Comparison of ENCODE assay signal across 8 cellular contexts in genomic region chr7:55963584-55964168, GRCh38. TPM values are rescaled to one million over a fixed set of nuclear protein-coding genes. Genes with fewer than 3 reads are reported as not detected.
DNase-seq lines count a peak whose midpoint lies in the region; ATAC-seq and TF ChIP-seq lines count a peak whose summit lies in the region.

No MANE protein-coding gene starts in this region.

- no peak overlapping the region for H2AK5ac ChIP-seq in neuronal stem cell (ENCODE audit: low read depth, low read length)

- H3K27ac ChIP-seq in C4-2B (peak overlapping the region; percentile 83), neuronal stem cell (replicated peaks; ENCODE audit: low read length) (no peak overlapping the region)

- H3K4me2 ChIP-seq in neuronal stem cell (ENCODE audit: insufficient read depth, low read length, poor library complexity, severe bottlenecking): no peak overlapping the region

- DNase-seq in NT2/D1 (ENCODE audit: low read depth, low spot score) (no peak), neuronal stem cell (ENCODE audit: low spot score) (no peak), posterior vena cava (ENCODE audit: low spot score) (no peak), UCSD-AML1 (lab: John Stamatoyannopoulos, UW; ENCODE audit: unreplicated experiment) (no peak)
- no peak for DNase-seq in effector memory CD8-positive, alpha-beta T cell

- H3K79me1 ChIP-seq in neuronal stem cell (ENCODE audit: low read depth, low read length): peaks cover 4% of the 10 kb centered on the region

- H3K4me1 ChIP-seq in NT2/D1 (ENCODE audit: insufficient read depth, insufficient read length): no peaks in the 10 kb centered on the region
- no peaks in the 10 kb centered on the region for H3K4me1 ChIP-seq in neuronal stem cell (ENCODE audit: control insufficient read depth in 2 of 2, insufficient read depth in 1 of 2, low read depth in 1 of 2, low read length in 2 of 2)

- H3K9me3 ChIP-seq in NT2/D1 (ENCODE audit: insufficient read depth, low read length) (no peaks in the 10 kb centered on the region), neuronal stem cell (replicated peaks in 1 of 2; ENCODE audit: control insufficient read depth in 2 of 2, insufficient read depth in 1 of 2, low read depth in 1 of 2, low read length in 2 of 2) (peaks cover 0 to 17% of the 10 kb centered on the region in 2 donors)

- H2BK5ac ChIP-seq in neuronal stem cell (ENCODE audit: low read length): no peak overlapping the region

- no peak overlapping the region for H2BK12ac ChIP-seq in neuronal stem cell (ENCODE audit: low read length)

- no peak for ATAC-seq in effector memory CD8-positive, alpha-beta T cell (replicated peaks)
- ATAC-seq in HG02763 (IDR thresholded peaks at IDR 0.05; ENCODE audit: unreplicated experiment): no peak
- ATAC-seq in GM21390 (IDR thresholded peaks at IDR 0.05; ENCODE audit: unreplicated experiment): no peak

- no peak overlapping the region for H2BK15ac ChIP-seq in neuronal stem cell (ENCODE audit: low read length)

- H3K18ac ChIP-seq in neuronal stem cell (ENCODE audit: low read length): no peak overlapping the region

- H3K27me3 ChIP-seq in NT2/D1 (ENCODE audit: insufficient read depth, insufficient read length): peaks cover 18% of the 10 kb centered on the region
- H3K27me3 ChIP-seq in neuronal stem cell (ENCODE audit: control insufficient read depth in 3 of 3, insufficient read depth in 3 of 3, low read depth in 1 of 3, low read length in 3 of 3): peaks cover 0 to 9% (median 0%) of the 10 kb centered on the region in 3 experiments

- H3K4me3 ChIP-seq in NT2/D1 (ENCODE audit: insufficient read length, low read depth): peak overlapping the region; percentile 11
- peak overlapping the region in 1 of 2 donors; percentile 21 for H3K4me3 ChIP-seq in neuronal stem cell (ENCODE audit: low read length in 2 of 2)

- no peaks in the 10 kb centered on the region for H3K9me3 Mint-ChIP-seq in effector memory CD8-positive, alpha-beta T cell

- peak overlapping the region; percentile 80 to 89 for H3K27ac Mint-ChIP-seq in effector memory CD8-positive, alpha-beta T cell

- H3K4ac ChIP-seq in neuronal stem cell (ENCODE audit: low read length): no peak overlapping the region

- no peaks in the 10 kb centered on the region for H3K27me3 Mint-ChIP-seq in effector memory CD8-positive, alpha-beta T cell

- peaks cover 7% of the 10 kb centered on the region for H3K36me3 Mint-ChIP-seq in effector memory CD8-positive, alpha-beta T cell (ENCODE audit: insufficient read depth)

- no peak overlapping the region for H3K23ac ChIP-seq in neuronal stem cell (ENCODE audit: low read depth, low read length, poor library complexity)

- H2AFZ ChIP-seq in neuronal stem cell (ENCODE audit: low read length): peak overlapping the region; percentile 86

- peaks cover 16% of the 10 kb centered on the region for H3K36me3 ChIP-seq in NT2/D1 (ENCODE audit: insufficient read depth, insufficient read length, low read length)
- peaks cover 0 to 25% of the 10 kb centered on the region in 2 donors for H3K36me3 ChIP-seq in neuronal stem cell (replicated peaks in 1 of 2; ENCODE audit: control insufficient read depth in 2 of 2, insufficient read depth in 2 of 2, low read length in 2 of 2)

- H3K9ac ChIP-seq in NT2/D1 (ENCODE audit: insufficient read length, low read depth): peak overlapping the region; percentile 74
- no peak overlapping the region for H3K9ac ChIP-seq in neuronal stem cell (ENCODE audit: low read depth, low read length, poor library complexity)

- no peak overlapping the region for H4K8ac ChIP-seq in neuronal stem cell (ENCODE audit: low read depth, low read length)

- no peak for TF ChIP-seq CTCF in C4-2B (conservative IDR thresholded peaks at IDR 0.05)

- H4K91ac ChIP-seq in neuronal stem cell (ENCODE audit: low read depth, low read length, poor library complexity): no peak overlapping the region

- peak overlapping the region; percentile 69 to 78 for H3K4me3 Mint-ChIP-seq in effector memory CD8-positive, alpha-beta T cell

- peaks cover 19 to 24% of the 10 kb centered on the region in 2 donors for H3K4me1 Mint-ChIP-seq in effector memory CD8-positive, alpha-beta T cell (ENCODE audit: low read depth in 2 of 2)

- no CpG with 5 or more reads among the region's 15 CpGs for WGBS in neuronal stem cell (ENCODE audit: extremely low coverage in 2 of 2, insufficient read length in 2 of 2, insufficient replicate concordance in 1 of 2), 2 donors

- intact Hi-C loops in posterior vena cava (cut with DNase I): loop anchor here in 1 of 2 donors (10.0 kb wide), 1 partner anchor 111 kb away; no protein-coding TSS in a partner anchor

- H3K14ac ChIP-seq in neuronal stem cell (ENCODE audit: low read length): no peak overlapping the region

- H2BK120ac ChIP-seq in neuronal stem cell (ENCODE audit: low read depth, low read length): no peak overlapping the region

RNA-seq across cellular contexts. Expression of gene NIPSNAP2, which starts 0.7 kb away (rescaled TPM):
- polyA plus RNA-seq in neuronal stem cell (2013, experiment 1 of 2): 97.9 TPM
- polyA plus RNA-seq in neuronal stem cell (2013, experiment 2 of 2): 97.3 TPM
- total RNA-seq in posterior vena cava: 10 to 100 TPM; 59.1 to 62.2 TPM

RNA-seq across cellular contexts. Expression of gene MRPS17, which starts 12.0 kb away (rescaled TPM):
- polyA plus RNA-seq in neuronal stem cell (2013, experiment 1 of 2): 13.1 TPM
- polyA plus RNA-seq in neuronal stem cell (2013, experiment 2 of 2): 14.0 TPM
- 10 to 100 TPM; 10.5 to 13.4 TPM for total RNA-seq in posterior vena cava
